29 cellular contexts compared by ENCODE assay signal in the genomic region with DNA sequence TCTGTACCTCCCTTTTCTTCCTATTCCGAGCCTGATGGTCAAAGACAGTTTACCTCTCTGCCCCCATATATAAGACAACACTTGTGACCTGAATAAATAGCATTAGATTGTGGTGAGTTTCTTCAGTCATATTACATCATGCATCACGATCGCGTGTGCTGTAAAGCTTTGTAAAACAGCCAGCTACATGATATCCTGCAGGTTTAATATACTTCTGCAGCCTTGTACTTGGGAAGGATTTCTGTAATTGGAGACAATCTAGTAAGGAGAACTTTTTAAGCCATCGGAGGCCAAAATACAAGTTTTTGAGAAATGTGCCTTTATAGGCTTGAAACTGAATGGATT.
"Had no signal": no experiment of that assay in that cellular context is flagged by ENCODE, and none has a peak within 500 bp of the region (broad histone marks: within the 10 kb centered on the region; RNA-seq: fewer than 3 reads in every experiment).

No MANE protein-coding gene starts in this region.

- H3K27me3 ChIP-seq: testis had no signal

- H3K27ac ChIP-seq: adrenal gland, brain microvascular endothelial cell, coronary artery, dorsolateral prefrontal cortex, right atrium auricular region, spleen, testis, transverse colon had no signal

- H3K36me3 Mint-ChIP-seq: activated CD8-positive, alpha-beta memory T cell treated with anti-CD3 and anti-CD28 coated beads, Interleukin-2, amount 10 ng/mL, durations not matched to agents 7 days and 5 days; activated naive CD8-positive, alpha-beta T cell; immature natural killer cell; naive thymus-derived CD8-positive, alpha-beta T cell had no signal

- H3K9me3 ChIP-seq: adrenal gland, right atrium auricular region, spleen, testis, transverse colon had no signal

- H3K27ac Mint-ChIP-seq: activated B cell treated with CpG ODN at 0.5 μM for 24 hours; activated CD8-positive, alpha-beta memory T cell treated with anti-CD3 and anti-CD28 coated beads, Interleukin-2, amount 10 ng/mL, durations not matched to agents 7 days and 5 days; activated CD8-positive, alpha-beta T cell treated with anti-CD3 and anti-CD28 coated beads, Interleukin-2, amount 10 ng/mL, durations not matched to agents 7 days and 5 days; activated naive CD8-positive, alpha-beta T cell; immature natural killer cell; naive thymus-derived CD8-positive, alpha-beta T cell; T-helper 1 cell treated with Interleukin-12 subunit alpha and Interleukin-12 subunit beta and Interleukin-4 antibody, amounts not matched to agents 30 μg/mL and 1 μg/mL, for 36 hours had no signal

- H3K9me3 Mint-ChIP-seq: neural crest cell; T-helper 1 cell treated with Interleukin-12 subunit alpha and Interleukin-12 subunit beta and Interleukin-4 antibody, amounts not matched to agents 30 μg/mL and 1 μg/mL, for 36 hours had no signal

- H3K27me3 Mint-ChIP-seq: activated B cell treated with CpG ODN at 0.5 μM for 24 hours had no signal

- H3K4me1 Mint-ChIP-seq: activated B cell treated with CpG ODN at 0.5 μM for 24 hours; activated CD8-positive, alpha-beta memory T cell treated with anti-CD3 and anti-CD28 coated beads, Interleukin-2, amount 10 ng/mL, durations not matched to agents 7 days and 5 days; immature natural killer cell had no signal

- H3K36me3 ChIP-seq: adrenal gland, brain microvascular endothelial cell, right atrium auricular region, spleen, transverse colon had no signal

- H3K4me3 Mint-ChIP-seq: activated B cell treated with CpG ODN at 0.5 μM for 24 hours; activated CD8-positive, alpha-beta memory T cell treated with anti-CD3 and anti-CD28 coated beads, Interleukin-2, amount 10 ng/mL, durations not matched to agents 7 days and 5 days; activated CD8-positive, alpha-beta T cell treated with anti-CD3 and anti-CD28 coated beads, Interleukin-2, amount 10 ng/mL, durations not matched to agents 7 days and 5 days; activated naive CD8-positive, alpha-beta T cell; immature natural killer cell; naive thymus-derived CD8-positive, alpha-beta T cell; neural crest cell; T-helper 1 cell treated with Interleukin-12 subunit alpha and Interleukin-12 subunit beta and Interleukin-4 antibody, amounts not matched to agents 30 μg/mL and 1 μg/mL, for 36 hours had no signal

- H3K4me3 ChIP-seq: adrenal gland, coronary artery, dorsolateral prefrontal cortex, right atrium auricular region, spleen, testis, transverse colon had no signal

- DNase-seq: activated B cell treated with CpG ODN at 0.5 μM for 24 hours; activated CD8-positive, alpha-beta memory T cell treated with anti-CD3 and anti-CD28 coated beads, Interleukin-2, amount 10 ng/mL, durations not matched to agents 7 days and 5 days; activated CD8-positive, alpha-beta T cell treated with anti-CD3 and anti-CD28 coated beads, Interleukin-2, amount 10 ng/mL, durations not matched to agents 7 days and 5 days; activated naive CD4-positive, alpha-beta T cell; activated T-cell treated with anti-CD3 and anti-CD28 coated beads, Interleukin-2, amount 50 U/mL, for 48 hours; adrenal gland; aorta; brain microvascular endothelial cell; dorsolateral prefrontal cortex; effector memory CD4-positive, alpha-beta T cell; head of caudate nucleus; hippocampal formation; immature natural killer cell; kidney; left colon; mammary epithelial cell; midbrain; naive thymus-derived CD8-positive, alpha-beta T cell; occipital lobe; spleen; stimulated activated CD4-positive, alpha-beta T cell treated with anti-CD3 and anti-CD28 coated beads, Interleukin-2, amount 100 ng/mL, for 48 hours; stimulated activated naive CD4-positive, alpha-beta T cell treated with Interleukin-2 at 50 U/mL for 16 hours; testis; transverse colon had no signal

- H3K4me1 ChIP-seq: adrenal gland, right atrium auricular region, spleen, testis, transverse colon had no signal
